8 cellular contexts compared by ENCODE assay signal in the genomic region with DNA sequence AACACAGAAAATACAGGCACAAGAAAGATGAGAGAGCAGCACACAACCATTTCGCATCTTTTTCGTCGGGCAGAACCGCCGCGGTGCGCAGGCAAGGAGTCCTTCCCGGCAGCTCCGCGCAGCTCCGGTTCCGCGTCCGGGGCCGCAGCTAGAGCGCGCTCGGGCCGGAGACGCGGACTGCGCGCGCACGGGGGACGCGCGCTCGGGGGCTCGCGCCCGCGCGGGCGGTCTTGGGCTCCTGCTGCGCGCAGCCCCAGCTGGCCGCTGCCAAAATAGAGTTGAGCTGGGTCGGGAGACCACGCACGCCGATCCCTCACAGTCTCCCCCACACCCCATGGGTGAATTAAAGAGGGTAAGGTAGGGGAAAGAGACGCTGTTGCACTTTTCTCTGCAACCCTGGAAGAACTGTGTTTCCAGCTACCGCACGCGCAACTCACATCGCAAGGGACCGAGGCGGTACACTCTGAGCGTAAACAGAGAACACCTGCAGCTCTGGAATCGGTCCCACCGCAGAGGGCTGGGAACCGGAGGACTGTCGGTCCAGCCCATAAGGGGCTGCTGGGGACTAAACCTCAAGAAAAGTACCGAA. TPM values are rescaled to one million over a fixed set of nuclear protein-coding genes. Genes with fewer than 3 reads are reported as not detected.
DNase-seq lines count a peak whose midpoint lies in the region; ATAC-seq and TF ChIP-seq lines count a peak whose summit lies in the region.

No MANE protein-coding gene starts in this region.

- peak overlapping the region; percentile 39 for H3K4me3 ChIP-seq in astrocyte of the spinal cord (ENCODE audit: low read depth, low read length)

- H3K9me3 Mint-ChIP-seq in activated CD8-positive, alpha-beta memory T cell treated with anti-CD3 and anti-CD28 coated beads, Interleukin-2, amount 10 ng/mL, durations not matched to agents 7 days and 5 days (ENCODE audit: low read depth), result no peaks in the 10 kb centered on the region
- no peaks in the 10 kb centered on the region for H3K9me3 Mint-ChIP-seq in immature natural killer cell
- no peaks in the 10 kb centered on the region for H3K9me3 Mint-ChIP-seq in stimulated activated naive CD8-positive, alpha-beta T cell treated with anti-CD3 and anti-CD28 coated beads, Interleukin-15, Interleukin-2, amounts not matched to agents 100 ng/mL and 50 ng/mL, for 24 hours

- in situ Hi-C loops in astrocyte of the spinal cord (cut with HindIII; ENCODE audit: low sequenced_read_pairs), result no loop called here

- peak overlapping the region; percentile 64 for H3K4me3 Mint-ChIP-seq in activated CD8-positive, alpha-beta memory T cell treated with anti-CD3 and anti-CD28 coated beads, Interleukin-2, amount 10 ng/mL, durations not matched to agents 7 days and 5 days
- H3K4me3 Mint-ChIP-seq in immature natural killer cell, result peak overlapping the region; percentile 39 to 79 (median 71)
- H3K4me3 Mint-ChIP-seq in stimulated activated naive CD8-positive, alpha-beta T cell treated with anti-CD3 and anti-CD28 coated beads, Interleukin-15, Interleukin-2, amounts not matched to agents 100 ng/mL and 50 ng/mL, for 24 hours, result peak overlapping the region; percentile 71

- no peak overlapping the region for H3K27ac Mint-ChIP-seq in activated CD8-positive, alpha-beta memory T cell treated with anti-CD3 and anti-CD28 coated beads, Interleukin-2, amount 10 ng/mL, durations not matched to agents 7 days and 5 days
- H3K27ac Mint-ChIP-seq in immature natural killer cell, result no peak overlapping the region
- no peak overlapping the region for H3K27ac Mint-ChIP-seq in stimulated activated naive CD8-positive, alpha-beta T cell treated with anti-CD3 and anti-CD28 coated beads, Interleukin-15, Interleukin-2, amounts not matched to agents 100 ng/mL and 50 ng/mL, for 24 hours

- CTCF ChIA-PET in activated CD8-positive, alpha-beta memory T cell treated with anti-CD3 and anti-CD28 coated beads, Interleukin-2, amount 10 ng/mL, durations not matched to agents 7 days and 5 days (lab: Charles Lee), result interaction anchor here (1.2 to 1.3 kb wide), 2 partner anchors 11 to 13 kb away, joined by 3 read pairs; no protein-coding TSS in a partner anchor

- no peak for DNase-seq in activated CD8-positive, alpha-beta memory T cell treated with anti-CD3 and anti-CD28 coated beads, Interleukin-2, amount 10 ng/mL, durations not matched to agents 7 days and 5 days
- no peak for DNase-seq in activated CD8-positive, alpha-beta memory T cell treated with anti-CD3 and anti-CD28 coated beads, Interleukin-2, amount 50 U/mL, for 4 hours
- DNase-seq in NCI-H345 treated with DMSO at 0.1 percent for 48 hours (lab: John Stamatoyannopoulos, UW; ENCODE audit: unreplicated experiment) (peak; percentile 86), astrocyte of the spinal cord (ENCODE audit: low read depth, low spot score) (no peak), immature natural killer cell (no peak), hepatic stellate cell (ENCODE audit: low spot score) (no peak)

- peak; percentile 57 for ATAC-seq in activated CD8-positive, alpha-beta memory T cell treated with anti-CD3 and anti-CD28 coated beads, Interleukin-2, amount 10 ng/mL, durations not matched to agents 7 days and 5 days
- ATAC-seq in GM21367 (IDR thresholded peaks at IDR 0.05; ENCODE audit: unreplicated experiment), result no peak

- TF ChIP-seq CTCF in astrocyte of the spinal cord (IDR thresholded peaks at IDR 0.05; ENCODE audit: low read depth, low read length), result no peak

- peaks cover 43% of the 10 kb centered on the region for H3K27me3 Mint-ChIP-seq in activated CD8-positive, alpha-beta memory T cell treated with anti-CD3 and anti-CD28 coated beads, Interleukin-2, amount 10 ng/mL, durations not matched to agents 7 days and 5 days
- peaks cover 8 to 16% (median 15%) of the 10 kb centered on the region in 3 donors for H3K27me3 Mint-ChIP-seq in immature natural killer cell (ENCODE audit: low read depth in 3 of 3)
- peaks cover 70% of the 10 kb centered on the region for H3K27me3 Mint-ChIP-seq in stimulated activated naive CD8-positive, alpha-beta T cell treated with anti-CD3 and anti-CD28 coated beads, Interleukin-15, Interleukin-2, amounts not matched to agents 100 ng/mL and 50 ng/mL, for 24 hours

- no peaks in the 10 kb centered on the region for H3K36me3 Mint-ChIP-seq in activated CD8-positive, alpha-beta memory T cell treated with anti-CD3 and anti-CD28 coated beads, Interleukin-2, amount 10 ng/mL, durations not matched to agents 7 days and 5 days
- no peaks in the 10 kb centered on the region for H3K36me3 Mint-ChIP-seq in immature natural killer cell
- H3K36me3 Mint-ChIP-seq in stimulated activated naive CD8-positive, alpha-beta T cell treated with anti-CD3 and anti-CD28 coated beads, Interleukin-15, Interleukin-2, amounts not matched to agents 100 ng/mL and 50 ng/mL, for 24 hours (ENCODE audit: low read depth), result no peaks in the 10 kb centered on the region

- peaks cover 7% of the 10 kb centered on the region for H3K4me1 Mint-ChIP-seq in activated CD8-positive, alpha-beta memory T cell treated with anti-CD3 and anti-CD28 coated beads, Interleukin-2, amount 10 ng/mL, durations not matched to agents 7 days and 5 days
- H3K4me1 Mint-ChIP-seq in immature natural killer cell, result peaks cover 6 to 7% of the 10 kb centered on the region in 2 donors
- H3K4me1 Mint-ChIP-seq in stimulated activated naive CD8-positive, alpha-beta T cell treated with anti-CD3 and anti-CD28 coated beads, Interleukin-15, Interleukin-2, amounts not matched to agents 100 ng/mL and 50 ng/mL, for 24 hours (ENCODE audit: low read depth), result peaks cover 8% of the 10 kb centered on the region

RNA-seq across cellular contexts. Expression of a gene that starts 1.6 kb away (rescaled TPM):
- total RNA-seq in activated CD8-positive, alpha-beta memory T cell treated with anti-CD3 and anti-CD28 coated beads, Interleukin-2, amount 10 ng/mL, durations not matched to agents 7 days and 5 days, result under 1 TPM in 1 of 2 experiments, not detected in 1; 0.59 TPM
- polyA plus RNA-seq in immature natural killer cell, result not detected
